In the genomic region with DNA sequence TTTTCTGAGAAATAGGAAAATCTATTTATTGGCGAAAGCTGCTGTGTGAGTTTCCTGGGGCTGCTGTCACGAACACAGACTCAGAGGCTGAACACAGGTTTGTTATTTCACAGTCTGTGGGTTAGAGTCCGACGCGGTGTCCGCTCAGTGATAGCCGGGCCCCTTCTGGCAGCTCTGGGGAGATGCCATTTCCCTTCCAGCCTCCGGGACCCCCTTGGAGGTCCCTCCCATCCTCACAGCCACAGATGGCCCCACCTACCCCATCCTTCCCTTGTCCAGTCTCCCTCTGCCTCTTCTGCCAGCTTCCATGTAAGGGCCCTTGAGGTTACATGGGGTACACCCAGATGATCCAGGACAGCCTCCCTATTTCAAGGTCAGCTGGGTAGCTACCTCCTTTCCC, we compare ENCODE assay signal across 13 cellular contexts.
"Had no signal": no experiment of that assay in that cellular context is flagged by ENCODE, and none has a peak within 500 bp of the region (broad histone marks: within the 10 kb centered on the region; RNA-seq: fewer than 3 reads in every experiment).

No MANE protein-coding gene starts in this region.

- H3K4me3 Mint-ChIP-seq: activated naive CD8-positive, alpha-beta T cell treated with anti-CD3 and anti-CD28 coated beads, Interleukin-2, amount 10 ng/mL, durations not matched to agents 7 days and 5 days; activated T-cell treated with anti-CD3 and anti-CD28 coated beads, Interleukin-2, amount 50 U/mL, for 24 hours; memory B cell had no signal

- H3K27ac ChIP-seq: foreskin keratinocyte, left lung, tibial artery had no signal

- H3K36me3 ChIP-seq: breast epithelium, left lung, ovary, tibial artery had no signal

- H3K27me3 ChIP-seq: breast epithelium, foreskin keratinocyte, ovary had no signal

- ATAC-seq: foreskin keratinocyte, left lung, T-cell had no signal

- H3K36me3 Mint-ChIP-seq: activated naive CD8-positive, alpha-beta T cell treated with anti-CD3 and anti-CD28 coated beads, Interleukin-2, amount 10 ng/mL, durations not matched to agents 7 days and 5 days; memory B cell; T-cell had no signal

- H3K4me3 ChIP-seq: breast epithelium, left lung, ovary, tibial artery had no signal

- H3K4me1 Mint-ChIP-seq: activated naive CD8-positive, alpha-beta T cell treated with anti-CD3 and anti-CD28 coated beads, Interleukin-2, amount 10 ng/mL, durations not matched to agents 7 days and 5 days had no signal

- H3K9me3 Mint-ChIP-seq: activated naive CD8-positive, alpha-beta T cell treated with anti-CD3 and anti-CD28 coated beads, Interleukin-2, amount 10 ng/mL, durations not matched to agents 7 days and 5 days; activated T-cell treated with anti-CD3 and anti-CD28 coated beads, Interleukin-2, amount 50 U/mL, for 24 hours; memory B cell; T-cell had no signal

- H3K4me1 ChIP-seq: breast epithelium, foreskin keratinocyte, left lung, tibial artery had no signal

- H3K27ac Mint-ChIP-seq: activated naive CD8-positive, alpha-beta T cell treated with anti-CD3 and anti-CD28 coated beads, Interleukin-2, amount 10 ng/mL, durations not matched to agents 7 days and 5 days; activated T-cell treated with anti-CD3 and anti-CD28 coated beads, Interleukin-2, amount 50 U/mL, for 24 hours; memory B cell; T-cell had no signal

- H3K9me3 ChIP-seq: breast epithelium, left lung, ovary, tibial artery had no signal

- DNase-seq: activated CD4-positive, alpha-beta T cell treated with anti-CD3 and anti-CD28 coated beads for 4 hours; activated gamma-delta T cell treated with Interleukin-2 at 50 U/mL for 16 hours; activated naive CD8-positive, alpha-beta T cell treated with anti-CD3 and anti-CD28 coated beads, Interleukin-2, amount 10 ng/mL, durations not matched to agents 7 days and 5 days; anterior cingulate cortex; foreskin keratinocyte; ovary; T1000 had no signal
